16 cellular contexts compared by ENCODE assay signal in genomic region chr3:178291555-178291954, GRCh38.
DNase-seq lines count a peak whose midpoint lies in the region; ATAC-seq and TF ChIP-seq lines count a peak whose summit lies in the region.
"Had no signal": no experiment of that assay in that cellular context is flagged by ENCODE, and none has a peak within 500 bp of the region (broad histone marks: within the 10 kb centered on the region; RNA-seq: fewer than 3 reads in every experiment).

No MANE protein-coding gene starts in this region.

- H3K27me3 ChIP-seq in PC-9 (ENCODE audit: insufficient read depth, low read depth) (no peaks in the 10 kb centered on the region), neural progenitor cell (no peaks in the 10 kb centered on the region)

- peaks cover 15% of the 10 kb centered on the region for H3K9me3 Mint-ChIP-seq in neural progenitor cell

- DNase-seq in Ammon's horn (ENCODE audit: low spot score) (peak; percentile 67), PC-9 (no peak), cerebellar cortex (ENCODE audit: low spot score) (peak; percentile 87), neural progenitor cell (ENCODE audit: low spot score) (no peak), hepatic stellate cell (ENCODE audit: low spot score) (no peak), GM13977 (ENCODE audit: low spot score) (no peak)
- DNase-seq: Caco-2; CD4-positive, alpha-beta T cell; H9; NCI-H1417; NCI-H1930; NCI-H2171; NCI-H526 had no signal

- no peaks in the 10 kb centered on the region for H3K4me1 ChIP-seq in PC-9 (replicated peaks; ENCODE audit: insufficient read depth)
- no peaks in the 10 kb centered on the region for H3K4me1 ChIP-seq in neural progenitor cell
- H3K4me1 ChIP-seq: Caco-2 had no signal

- no peak overlapping the region for H3K27ac ChIP-seq in PC-9
- H3K27ac ChIP-seq in neural progenitor cell, result no peak overlapping the region
- H3K27ac ChIP-seq: HL-60 had no signal

- POLR2A ChIA-PET in PC-9 (lab: Charles Lee; ENCODE audit: unreplicated experiment), result no interaction called here

- H3K4me3 ChIP-seq in PC-9, result no peak overlapping the region
- H3K4me3 ChIP-seq in neural progenitor cell, result no peak overlapping the region

- no peak overlapping the region for H3K27ac Mint-ChIP-seq in neural progenitor cell
- H3K27ac Mint-ChIP-seq: CD4-positive, alpha-beta T cell; H9 had no signal

- H3K4me2 ChIP-seq in PC-9, result no peak overlapping the region
- no peak overlapping the region for H3K4me2 ChIP-seq in neural progenitor cell

- no peaks in the 10 kb centered on the region for H3K9me2 ChIP-seq in PC-9 (ENCODE audit: insufficient read depth)

- H3F3A ChIP-seq in PC-9 (ENCODE audit: insufficient read depth, low read depth) (no peaks in the 10 kb centered on the region), neural progenitor cell (ENCODE audit: low read depth) (no peaks in the 10 kb centered on the region)

- H3K9me3 ChIP-seq in PC-9 (ENCODE audit: insufficient read depth, low read depth) (no peaks in the 10 kb centered on the region; the same call in 1 of the 2 replicates), neural progenitor cell (ENCODE audit: low read depth) (no peaks in the 10 kb centered on the region)
- H3K9me3 ChIP-seq: Caco-2 had no signal

- no peaks in the 10 kb centered on the region for H4K20me1 ChIP-seq in PC-9 (ENCODE audit: insufficient read depth)
- H4K20me1 ChIP-seq in neural progenitor cell (ENCODE audit: low read depth), result no peaks in the 10 kb centered on the region

- H3K36me3 ChIP-seq in PC-9 (ENCODE audit: low read depth) (no peaks in the 10 kb centered on the region), neural progenitor cell (no peaks in the 10 kb centered on the region)

- no TSS peak for BruUV-seq in PC-9 (replicated peaks; lab: Mats Ljungman, UMichigan)

- intact Hi-C loops in PC-9 (cut with micrococcal nuclease; ENCODE audit: unreplicated experiment), result no loop called here

- H2AFZ ChIP-seq in PC-9, result peak overlapping the region; percentile 46; the same call in 1 of the 2 replicates
- H2AFZ ChIP-seq in neural progenitor cell (replicated peaks), result peak overlapping the region; percentile 35

- no peak overlapping the region for H3K9ac ChIP-seq in neural progenitor cell

- in situ Hi-C loops in GM13977 (cut with MboI; ENCODE audit: low pct_unique_long_range_greater_than_20kb, low sequenced_read_pairs, unreplicated experiment), result no loop called here

- TF ChIP-seq CTCF in PC-9 (conservative IDR thresholded peaks at IDR 0.05) (no peak), neural progenitor cell (IDR thresholded peaks at IDR 0.05) (no peak), GM13977 (IDR thresholded peaks at IDR 0.05; ENCODE audit: extremely low read depth, insufficient read depth, missing control alignments) (no peak)

- peaks cover 3% of the 10 kb centered on the region for H3K36me3 Mint-ChIP-seq in neural progenitor cell

- CTCF ChIA-PET in PC-9 (lab: Charles Lee), result no interaction called here

- peaks cover 17% of the 10 kb centered on the region for H3K4me1 Mint-ChIP-seq in neural progenitor cell

- H3K27me3 Mint-ChIP-seq in neural progenitor cell (ENCODE audit: insufficient read depth, low read depth), result peaks cover 4% of the 10 kb centered on the region
- H3K27me3 Mint-ChIP-seq: CD4-positive, alpha-beta T cell had no signal

- H3K79me2 ChIP-seq in PC-9 (ENCODE audit: low read depth) (no peaks in the 10 kb centered on the region), neural progenitor cell (ENCODE audit: low read depth) (no peaks in the 10 kb centered on the region)

- no peak for ATAC-seq in GM21529 (IDR thresholded peaks at IDR 0.05; ENCODE audit: unreplicated experiment)
- ATAC-seq in GM19467 (IDR thresholded peaks at IDR 0.05; ENCODE audit: unreplicated experiment), result no peak

- H3K4me3 Mint-ChIP-seq in neural progenitor cell, result no peak overlapping the region
- H3K4me3 Mint-ChIP-seq: CD4-positive, alpha-beta T cell; H9 had no signal

Comparison
In these comparisons a context has a peak if more than half of its experiments do, and no peak if none do; other contexts are left out.
1. DNase-seq: peak in Ammon's horn (single experiment) and cerebellar cortex (single experiment); none in PC-9 (0 of 2), neural progenitor cell (single experiment), hepatic stellate cell (single experiment) and GM13977 (single experiment).